ENCODE assay signal across 8 cellular contexts in genomic region chr19:47699360-47699917, GRCh38. TPM values are rescaled to one million over a fixed set of nuclear protein-coding genes. Genes with fewer than 3 reads are reported as not detected.
A peak's percentile ranks its signal among the peaks of the same experiment; 100 is the strongest.
DNase-seq lines count a peak whose midpoint lies in the region; ATAC-seq and TF ChIP-seq lines count a peak whose summit lies in the region.

No MANE protein-coding gene starts in this region.

- H3K27me3 ChIP-seq in Karpas-422 (ENCODE audit: low read length) = no peaks in the 10 kb centered on the region
- no peaks in the 10 kb centered on the region for H3K27me3 ChIP-seq in right lobe of liver
- no peaks in the 10 kb centered on the region for H3K27me3 ChIP-seq in stomach

- no peak overlapping the region for H3K27ac ChIP-seq in Karpas-422 (ENCODE audit: low read length)
- no peak overlapping the region for H3K27ac ChIP-seq in VCaP
- H3K27ac ChIP-seq in right lobe of liver = no peak overlapping the region
- H3K27ac ChIP-seq in stomach = no peak overlapping the region

- TF ChIP-seq CTCF in VCaP (conservative IDR thresholded peaks at IDR 0.05) (peak; percentile 93), right lobe of liver (IDR thresholded peaks at IDR 0.05) (peak; percentile 56 to 66 (median 61)), stomach (IDR thresholded peaks at IDR 0.05) (peak in 5 of 7 experiments; percentile 52 to 85 (median 75))

- H3K4me3 ChIP-seq in Karpas-422 (ENCODE audit: low read length) (no peak overlapping the region), right lobe of liver (no peak overlapping the region), stomach (no peak overlapping the region)

- no peaks in the 10 kb centered on the region for H4K20me1 ChIP-seq in Karpas-422 (ENCODE audit: insufficient read depth, low read depth, low read length)

- intact Hi-C loops in right lobe of liver (cut with DNase I) = loop anchor here (5.0 to 10.0 kb wide), 3 partner anchors 165 to 262 kb away; no protein-coding TSS in a partner anchor
- intact Hi-C loops in stomach (cut with DNase I; ENCODE audit: low total_unique reads) = no loop called here

- no peak for TF ChIP-seq EP300 in stomach (IDR thresholded peaks at IDR 0.05)

- H3K4me2 ChIP-seq in Karpas-422 (ENCODE audit: low read depth, low read length, poor library complexity, severe bottlenecking) = no peak overlapping the region

- no peaks in the 10 kb centered on the region for H3K9me2 ChIP-seq in Karpas-422 (replicated peaks; ENCODE audit: insufficient read depth, low read length)

- no peak overlapping the region for H3K9ac ChIP-seq in Karpas-422 (ENCODE audit: low read length)

- TF ChIP-seq POLR2A in right lobe of liver (IDR thresholded peaks at IDR 0.05) (no peak), stomach (IDR thresholded peaks at IDR 0.05) (no peak), GM18505 (IDR thresholded peaks at IDR 0.05; ENCODE audit: borderline replicate concordance, extremely low read depth, insufficient read depth, insufficient read length) (no peak)

- H3K4me1 ChIP-seq in Karpas-422 (ENCODE audit: low read length) = no peaks in the 10 kb centered on the region
- H3K4me1 ChIP-seq in right lobe of liver = peaks cover 0 to 5% (median 0%) of the 10 kb centered on the region in 4 donors
- H3K4me1 ChIP-seq in stomach = peaks cover 0 to 16% (median 4%) of the 10 kb centered on the region in 4 donors

- no peaks in the 10 kb centered on the region for H3K79me2 ChIP-seq in Karpas-422 (ENCODE audit: low read length)

- 46% methylated on average over 3 of the region's 9 CpGs for WGBS in right lobe of liver (ENCODE audit: insufficient coverage, low coverage, low lambda C conversion rate, missing lambda C conversion rate)
- WGBS in stomach, 5 donors = 54 to 67% (median 63%) methylated on average over 8 to 9 of the region's 9 CpGs

- H2AFZ ChIP-seq in Karpas-422 (ENCODE audit: low read length) = no peak overlapping the region

- ATAC-seq in right lobe of liver (peak; percentile 49 to 63 (median 53)), GM18505 (IDR thresholded peaks at IDR 0.05; ENCODE audit: unreplicated experiment) (no peak), GM21515 (IDR thresholded peaks at IDR 0.05; ENCODE audit: unreplicated experiment) (no peak)

- H3K36me3 ChIP-seq in Karpas-422 (ENCODE audit: insufficient read depth, low read length) = no peaks in the 10 kb centered on the region
- peaks cover 0 to 41% (median 4%) of the 10 kb centered on the region in 4 donors for H3K36me3 ChIP-seq in right lobe of liver
- H3K36me3 ChIP-seq in stomach = peaks cover 43 to 80% (median 76%) of the 10 kb centered on the region in 4 donors

- peak; percentile 51 for DNase-seq in EH (ENCODE audit: low read depth)
- DNase-seq in Karpas-422 = peak; percentile 85
- peak; percentile 18 for DNase-seq in central memory CD4-positive, alpha-beta T cell
- DNase-seq in right lobe of liver = no peak
- DNase-seq in stomach = peak; percentile 59

- H3K9me3 ChIP-seq in Karpas-422 (ENCODE audit: low read length) = no peaks in the 10 kb centered on the region
- H3K9me3 ChIP-seq in right lobe of liver = no peaks in the 10 kb centered on the region
- no peaks in the 10 kb centered on the region for H3K9me3 ChIP-seq in stomach

RNA-seq across cellular contexts. Expression of gene EHD2, which starts 13.8 kb away (rescaled TPM):
- not detected in 2 replicates for total RNA-seq in Karpas-422 (2014; rRNA removed; shearing (Covaris generic); ENCODE audit: low replicate concordance)
- total RNA-seq in right lobe of liver (10 to 100 TPM in 3 of 6 experiments, 1 to 10 TPM in 3; 3.6 to 20.2 (median 12.8) TPM), stomach (100 to 1,000 TPM in 1 of 5 donors, 10 to 100 TPM in 4; 24.5 to 334 (median 36.2) TPM)
- polyA plus RNA-seq in stomach = 10 to 100 TPM; 38.6 to 45.1 (median 39.9) TPM

RNA-seq across cellular contexts. Expression of gene NOP53, which starts 45.9 kb away (rescaled TPM):
- total RNA-seq in Karpas-422 (2014; rRNA removed; shearing (Covaris generic); ENCODE audit: low replicate concordance) = 145 and 293 TPM in 2 replicates
- total RNA-seq in right lobe of liver (100 to 1,000 TPM in 1 of 6 experiments, 10 to 100 TPM in 5; 73.6 to 105 (median 79.4) TPM), stomach (100 to 1,000 TPM; 110 to 784 (median 214) TPM)
- 100 to 1,000 TPM; 540 to 699 (median 547) TPM for polyA plus RNA-seq in stomach

Comparison
In these comparisons a context has a peak if more than half of its experiments do, and no peak if none do; other contexts are left out.
1. DNase-seq: peak in EH (single experiment), Karpas-422 (single experiment), central memory CD4-positive, alpha-beta T cell (single experiment) and stomach (single experiment); none in right lobe of liver (0 of 3).
2. ATAC-seq: peak in right lobe of liver (4 of 4); none in GM18505 (single experiment) and GM21515 (single experiment).
3. Peak in every context shown above with its lines, with median percentiles within 50 percentile points of each other: CTCF ChIP-seq.